ENCODE assay signal across 21 cellular contexts in the genomic region with DNA sequence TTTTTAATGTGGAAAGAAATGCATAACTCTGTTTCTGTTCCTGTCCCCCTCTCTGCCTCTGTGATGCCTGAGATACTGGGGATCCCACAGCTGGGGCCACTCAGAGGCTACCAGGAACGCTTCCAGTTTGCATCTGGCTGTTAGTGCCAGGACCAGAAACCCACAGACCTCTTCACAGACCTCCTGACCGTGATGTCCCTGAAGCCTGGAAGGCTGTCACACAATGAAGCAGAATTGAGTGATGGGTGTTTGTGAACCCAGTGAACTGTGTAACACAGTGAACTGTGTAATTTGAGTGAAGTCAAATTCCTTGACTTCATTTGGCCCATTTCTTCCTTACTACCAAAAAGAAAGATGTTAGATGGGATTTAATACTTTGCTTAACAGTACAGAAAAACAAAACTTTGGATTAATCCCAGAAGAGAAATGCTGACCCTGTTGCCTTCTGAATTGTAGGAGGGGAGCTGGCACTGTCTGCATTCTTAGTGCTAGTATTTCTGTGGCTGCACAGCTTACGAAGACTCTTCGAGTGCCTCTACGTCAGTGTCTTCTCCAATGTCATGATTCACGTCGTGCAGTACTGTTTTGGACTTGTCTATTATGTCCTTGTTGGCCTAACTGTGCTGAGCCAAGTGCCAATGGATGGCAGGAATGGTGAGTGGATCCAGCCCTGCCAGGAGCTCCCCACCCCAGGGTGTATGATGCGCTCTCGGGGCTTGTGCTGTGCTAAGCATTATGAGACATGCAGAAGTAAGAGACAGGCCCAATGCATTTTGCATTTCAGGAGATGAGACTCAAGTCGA. TPM values are rescaled to one million over a fixed set of nuclear protein-coding genes. Genes with fewer than 3 reads are reported as not detected.
DNase-seq lines count a peak whose midpoint lies in the region; ATAC-seq, FAIRE-seq and TF ChIP-seq lines count a peak whose summit lies in the region.
"Had no signal": no experiment of that assay in that cellular context is flagged by ENCODE, and none has a peak within 500 bp of the region (broad histone marks: within the 10 kb centered on the region; RNA-seq: fewer than 3 reads in every experiment).

No MANE protein-coding gene starts in this region.

- POLR2A ChIA-PET in K562 (lab: Yijun Ruan, JAX) = no interaction called here

- no peaks in the 10 kb centered on the region for H3K27me3 ChIP-seq in BLaER1
- no peaks in the 10 kb centered on the region for H3K27me3 ChIP-seq in K562 (ENCODE audit: control insufficient read depth in 2 of 2, insufficient read depth in 2 of 2, low read length in 2 of 2)
- H3K27me3 ChIP-seq: heart left ventricle, pancreas had no signal

- H3K27me3 Mint-ChIP-seq in osteocyte (ENCODE audit: unreplicated experiment) = no peaks in the 10 kb centered on the region
- H3K27me3 Mint-ChIP-seq: activated naive CD8-positive, alpha-beta T cell treated with anti-CD3 and anti-CD28 coated beads for 36 hours; activated T-cell treated with anti-CD3 and anti-CD28 coated beads, Interleukin-2, amount 50 U/mL, for 24 hours; CD8-positive, alpha-beta memory T cell had no signal

- no TSS peak for BruUV-seq in K562 (replicated peaks; lab: Mats Ljungman, UMichigan)

- CTCF ChIA-PET in K562 (lab: Yijun Ruan, JAX; ENCODE audit: low intra/inter-chr PET ratio) = no interaction called here

- no peak overlapping the region for H3K27ac Mint-ChIP-seq in osteocyte (ENCODE audit: unreplicated experiment)
- H3K27ac Mint-ChIP-seq: activated naive CD8-positive, alpha-beta T cell treated with anti-CD3 and anti-CD28 coated beads for 36 hours; activated T-cell treated with anti-CD3 and anti-CD28 coated beads, Interleukin-2, amount 50 U/mL, for 24 hours had no signal

- H3K27ac ChIP-seq in BLaER1 (no peak overlapping the region), K562 (ENCODE audit: extremely low read depth, low read depth, low read length) (no peak overlapping the region)
- H3K27ac ChIP-seq: pancreas had no signal

- peak; percentile 46 for FAIRE-seq in K562 (lab: Jason Lieb, UNC)
- FAIRE-seq: pancreas, TTC549 had no signal

- 88% methylated on average over 10 of the region's 10 CpGs for WGBS in K562 (ENCODE audit: insufficient coverage, low coverage, missing lambda C conversion rate)

- H3K36me3 ChIP-seq in BLaER1 = peaks cover 34% of the 10 kb centered on the region; the same call in 1 of the 2 replicates
- peaks cover 3% of the 10 kb centered on the region; the same call in 1 of the 3 replicates for H3K36me3 ChIP-seq in K562 (ENCODE audit: control insufficient read depth, insufficient read depth, low read length)
- H3K36me3 ChIP-seq: pancreas had no signal

- TF ChIP-seq CTCF in K562 (IDR thresholded peaks at IDR 0.05 in 2 of 3, conservative IDR thresholded peaks at IDR 0.05 in 1 of 3; ENCODE audit: insufficient read depth in 2 of 3, low read depth in 1 of 3, low read length in 3 of 3) (no peak), osteocyte (IDR thresholded peaks at IDR 0.05) (no peak)

- no peak for ATAC-seq in K562
- no peak for ATAC-seq in activated CD4-positive, CD25-positive, alpha-beta regulatory T cell treated with anti-CD3 and anti-CD28 coated beads, Interleukin-2, amount 50 U/mL, for 24 hours
- ATAC-seq: Panc1, pancreas had no signal

- no peak for DNase-seq in K562 (ENCODE audit: extremely low read depth in 1 of 4, low spot score in 3 of 4)
- DNase-seq in hippocampal formation (lab: John Stamatoyannopoulos, UW) = peak; percentile 68 to 78
- DNase-seq in osteocyte (ENCODE audit: extremely low spot score, unreplicated experiment) = peak; percentile 63
- no peak for DNase-seq in NCI-H774 (lab: John Stamatoyannopoulos, UW)
- no peak for DNase-seq in NCI-H2171 (lab: John Stamatoyannopoulos, UW)
- no peak for DNase-seq in stimulated activated CD4-positive, alpha-beta T cell treated with anti-CD3 and anti-CD28 coated beads, Interleukin-15, amount 100 ng/mL, for 24 hours
- DNase-seq: activated CD4-positive, alpha-beta T cell treated with anti-CD3 and anti-CD28 coated beads, Interleukin-2, amount 50 U/mL, for 4 hours; activated naive CD8-positive, alpha-beta T cell treated with anti-CD3 and anti-CD28 coated beads for 36 hours; activated T-cell treated with anti-CD3 and anti-CD28 coated beads, Interleukin-2, amount 50 U/mL, for 24 hours; CD8-positive, alpha-beta memory T cell; islet precursor cell; NCI-H1105; NCI-H69; pancreas; SK-N-SH; stimulated activated naive CD4-positive, alpha-beta T cell had no signal

- TF ChIP-seq EP300 in K562 (IDR thresholded peaks at IDR 0.05; ENCODE audit: low read length) = no peak

- TF ChIP-seq RAD21 in K562 (CRISPR knock-in tag; conservative IDR thresholded peaks at IDR 0.05 in 1 of 2, IDR thresholded peaks at IDR 0.05 in 1 of 2) = no peak

- H3K4me2 ChIP-seq in BLaER1 (peak overlapping the region; percentile 8; the same call in 1 of the 2 replicates), K562 (ENCODE audit: insufficient read depth, low read length) (no peak overlapping the region)
- H3K4me2 ChIP-seq: SK-N-SH had no signal

- H3K9me1 ChIP-seq in K562 (ENCODE audit: control insufficient read depth, insufficient read depth, low read length) = no peaks in the 10 kb centered on the region

- H3K36me3 Mint-ChIP-seq in osteocyte (ENCODE audit: unreplicated experiment) = peaks cover 10% of the 10 kb centered on the region

- H3K4me3 ChIP-seq in BLaER1 (no peak overlapping the region), K562 (no peak overlapping the region)
- H3K4me3 ChIP-seq: heart left ventricle, pancreas had no signal

- no peaks in the 10 kb centered on the region for H3K9me3 Mint-ChIP-seq in osteocyte (ENCODE audit: unreplicated experiment)
- H3K9me3 Mint-ChIP-seq: activated naive CD8-positive, alpha-beta T cell treated with anti-CD3 and anti-CD28 coated beads for 36 hours; activated T-cell treated with anti-CD3 and anti-CD28 coated beads, Interleukin-2, amount 50 U/mL, for 24 hours; CD8-positive, alpha-beta memory T cell had no signal

- H3K4me3 Mint-ChIP-seq in osteocyte (ENCODE audit: unreplicated experiment) = no peak overlapping the region
- H3K4me3 Mint-ChIP-seq: activated naive CD8-positive, alpha-beta T cell treated with anti-CD3 and anti-CD28 coated beads for 36 hours; activated T-cell treated with anti-CD3 and anti-CD28 coated beads, Interleukin-2, amount 50 U/mL, for 24 hours; CD8-positive, alpha-beta memory T cell had no signal

- H2AFZ ChIP-seq in K562 (ENCODE audit: low read depth, low read length) = no peak overlapping the region

- H3K4me1 Mint-ChIP-seq in osteocyte (ENCODE audit: unreplicated experiment) = peaks cover 27% of the 10 kb centered on the region

- no peak for TF ChIP-seq POLR2A in K562 (conservative IDR thresholded peaks at IDR 0.05)

- peaks cover 13% of the 10 kb centered on the region for H3K4me1 ChIP-seq in BLaER1
- peaks cover 4 to 9% of the 10 kb centered on the region in 2 experiments; a peak in 3 of 5 replicates for H3K4me1 ChIP-seq in K562 (replicated peaks in 1 of 2; ENCODE audit: control insufficient read depth in 2 of 2, insufficient read depth in 2 of 2, low read length in 2 of 2)
- H3K4me1 ChIP-seq: pancreas had no signal

- no peaks in the 10 kb centered on the region for H4K20me1 ChIP-seq in BLaER1
- no peaks in the 10 kb centered on the region for H4K20me1 ChIP-seq in K562 (replicated peaks; ENCODE audit: control insufficient read depth, insufficient read depth, low read length)

- in situ Hi-C loops in K562 (cut with MboI) = no loop called here

- intact Hi-C loops in K562 (cut with micrococcal nuclease) = no loop called here

- no peaks in the 10 kb centered on the region for H3K79me2 ChIP-seq in K562 (ENCODE audit: control insufficient read depth, insufficient read depth, low read length)

- H3K9me3 ChIP-seq in BLaER1 = 0 out of 2 replicates have a peak, but pooled peaks cover 4% of the 10 kb centered on the region
- no peaks in the 10 kb centered on the region for H3K9me3 ChIP-seq in K562 (replicated peaks; ENCODE audit: control insufficient read depth, insufficient read depth, low read depth, low read length)
- H3K9me3 ChIP-seq: heart left ventricle, pancreas, SK-N-SH had no signal

- H3K9ac ChIP-seq in BLaER1 = no peak overlapping the region
- no peak overlapping the region for H3K9ac ChIP-seq in K562 (ENCODE audit: insufficient read depth in 1 of 2, low read depth in 2 of 2, low read length in 2 of 2)
- H3K9ac ChIP-seq: SK-N-SH had no signal

RNA-seq across cellular contexts. Expression of a gene that starts 17.8 kb away (rescaled TPM):
- 12.9 and 19.1 TPM in 2 replicates for total RNA-seq in K562 (2011; cell fraction: chromatin; rRNA removed; ENCODE audit: low replicate concordance)
- 12.9 and 13.5 TPM in 2 replicates for total RNA-seq in K562 (2011; cell fraction: nucleolus; rRNA removed)
- total RNA-seq in K562 (2011; cell fraction: nucleoplasm; rRNA removed) = 22.7 and 23.1 TPM in 2 replicates
- total RNA-seq in K562 (2014; rRNA removed) (9.1 and 12.0 TPM in 2 replicates), K562 (2014; rRNA removed; fragmentation: Illumina TruSeq; extraction: Trizol) (15.7 and 16.2 TPM in 2 replicates), K562 (2015; rRNA removed; fragmentation: Illumina TruSeq; extraction: Trizol) (10.6 and 13.3 TPM in 2 replicates), K562 (2021) (21.6 and 21.7 TPM in 2 replicates), osteocyte (19.8 and 23.1 TPM in 2 replicates)
- polyA plus RNA-seq in K562 (2011; rRNA removed) (34.0 and 37.0 TPM in 2 replicates), K562 (2014; fragmentation: Illumina TruSeq; extraction: Trizol) (15.0 and 17.0 TPM in 2 replicates), K562 (2014; fragmentation: Nextera tagmentation; extraction: Ambion mirVana) (1 to 10 TPM; 2.5 to 5.3 TPM), K562 (2014; rRNA removed) (10.0 and 14.1 TPM in 2 replicates)
- 14.5 and 26.4 TPM in 2 replicates for polyA plus RNA-seq in K562 (2011; cell fraction: cytosol; rRNA removed)
- polyA plus RNA-seq in K562 (2011; cell fraction: nucleus; rRNA removed) = 6.9 and 11.5 TPM in 2 replicates
- 17.2 and 29.6 TPM in 2 replicates for polyA plus RNA-seq in K562 (2012)
- 25.0 and 35.5 TPM in 2 replicates for polyA minus RNA-seq in K562 (2011; rRNA and poly(A)+ RNA removed)
- 9.6 and 16.2 TPM in 2 replicates for polyA minus RNA-seq in K562 (2011; cell fraction: cytosol; rRNA and poly(A)+ RNA removed)
- 2.2 and 3.1 TPM in 2 replicates for polyA minus RNA-seq in K562 (2011; cell fraction: nucleus; rRNA and poly(A)+ RNA removed)

RNA-seq across cellular contexts. Expression of a gene that starts 31.9 kb away (rescaled TPM):
- total RNA-seq in K562 (2011; cell fraction: chromatin; rRNA removed; ENCODE audit: low replicate concordance) = 347 and 666 TPM in 2 replicates
- total RNA-seq in K562 (2011; cell fraction: nucleolus; rRNA removed) = 225 and 269 TPM in 2 replicates
- total RNA-seq in K562 (2011; cell fraction: nucleoplasm; rRNA removed) = 544 and 827 TPM in 2 replicates
- total RNA-seq in K562 (2014; rRNA removed) (112 and 116 TPM in 2 replicates), K562 (2014; rRNA removed; fragmentation: Illumina TruSeq; extraction: Trizol) (96.6 and 96.8 TPM in 2 replicates), K562 (2015; rRNA removed; fragmentation: Illumina TruSeq; extraction: Trizol) (91.7 and 97.1 TPM in 2 replicates), K562 (2021) (84.6 and 97.5 TPM in 2 replicates), osteocyte (95.5 and 102 TPM in 2 replicates)
- polyA plus RNA-seq in K562 (2011; rRNA removed) (145 and 174 TPM in 2 replicates), K562 (2014; fragmentation: Illumina TruSeq; extraction: Trizol) (58.7 and 70.6 TPM in 2 replicates), K562 (2014; fragmentation: Nextera tagmentation; extraction: Ambion mirVana) (10 to 100 TPM; 21.3 to 27.5 TPM), K562 (2014; rRNA removed) (105 and 106 TPM in 2 replicates)
- 80.4 and 158 TPM in 2 replicates for polyA plus RNA-seq in K562 (2011; cell fraction: cytosol; rRNA removed)
- polyA plus RNA-seq in K562 (2011; cell fraction: nucleus; rRNA removed) = 179 and 244 TPM in 2 replicates
- polyA plus RNA-seq in K562 (2012) = 54.2 and 62.0 TPM in 2 replicates
- polyA minus RNA-seq in K562 (2011; rRNA and poly(A)+ RNA removed) = 177 and 204 TPM in 2 replicates
- 53.2 and 61.2 TPM in 2 replicates for polyA minus RNA-seq in K562 (2011; cell fraction: cytosol; rRNA and poly(A)+ RNA removed)
- polyA minus RNA-seq in K562 (2011; cell fraction: nucleus; rRNA and poly(A)+ RNA removed) = 110 and 180 TPM in 2 replicates

Comparison
In these comparisons a context has a peak if more than half of its experiments do, and no peak if none do; other contexts are left out.
1. DNase-seq: peak in hippocampal formation (2 of 2) and osteocyte (single experiment); none in K562 (0 of 4), NCI-H774 (single experiment), NCI-H2171 (single experiment) and stimulated activated CD4-positive, alpha-beta T cell treated with anti-CD3 and anti-CD28 coated beads, Interleukin-15, amount 100 ng/mL, for 24 hours (single experiment).